Comparison of ENCODE assay signal across 14 cellular contexts in the genomic region with DNA sequence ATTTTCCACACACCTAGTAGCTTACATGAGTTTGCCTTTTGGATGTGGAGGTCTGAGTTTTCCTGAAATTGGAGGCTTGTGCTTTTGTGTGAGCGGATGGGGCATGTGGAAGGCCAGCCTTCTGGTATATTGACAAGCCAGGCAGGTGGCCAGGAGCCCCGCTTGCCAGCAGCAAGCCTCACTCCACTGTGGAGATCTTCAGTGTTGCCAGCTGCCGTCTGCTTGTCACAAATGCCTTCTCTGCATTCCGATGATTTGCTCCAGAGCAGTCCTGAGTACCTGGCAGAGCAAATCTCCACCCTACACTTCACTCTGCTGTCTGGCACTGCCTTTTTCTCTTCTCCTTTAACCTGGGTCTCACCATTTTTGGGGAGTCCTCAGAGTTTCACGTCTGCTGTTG. TPM values are rescaled to one million over a fixed set of nuclear protein-coding genes. Genes with fewer than 3 reads are reported as not detected.
A peak's percentile ranks its signal among the peaks of the same experiment; 100 is the strongest.
DNase-seq lines count a peak whose midpoint lies in the region; ATAC-seq, FAIRE-seq and TF ChIP-seq lines count a peak whose summit lies in the region.
"Had no signal": no experiment of that assay in that cellular context is flagged by ENCODE, and none has a peak within 500 bp of the region (broad histone marks: within the 10 kb centered on the region; RNA-seq: fewer than 3 reads in every experiment).

No MANE protein-coding gene starts in this region.

- H3K9ac ChIP-seq in mesenchymal stem cell (ENCODE audit: low read length), result no peak overlapping the region

- H2AK5ac ChIP-seq in mesenchymal stem cell (ENCODE audit: low read length, severe bottlenecking), result no peak overlapping the region

- no peaks in the 10 kb centered on the region for H3K79me1 ChIP-seq in mesenchymal stem cell (replicated peaks; ENCODE audit: low read length, poor library complexity, severe bottlenecking)

- TF ChIP-seq CTCF in tibial nerve (IDR thresholded peaks at IDR 0.05), result no peak

- H3K9me3 ChIP-seq in SJCRH30 (replicated peaks) (no peaks in the 10 kb centered on the region), mesenchymal stem cell (ENCODE audit: control insufficient read depth, low read length) (no peaks in the 10 kb centered on the region), tibial nerve (no peaks in the 10 kb centered on the region), small intestine (ENCODE audit: control insufficient read depth, low read depth) (no peaks in the 10 kb centered on the region)
- H3K9me3 ChIP-seq: testis had no signal

- H2BK12ac ChIP-seq in mesenchymal stem cell (ENCODE audit: low read length in 2 of 2), result no peak overlapping the region

- H4K8ac ChIP-seq in mesenchymal stem cell (ENCODE audit: low read length), result peak overlapping the region; percentile 27

- H2BK15ac ChIP-seq in mesenchymal stem cell (ENCODE audit: low read depth, poor library complexity, severe bottlenecking), result no peak overlapping the region

- H4K91ac ChIP-seq in mesenchymal stem cell (ENCODE audit: low read length), result no peak overlapping the region

- H3K14ac ChIP-seq in mesenchymal stem cell (ENCODE audit: low read length in 2 of 2), result no peak overlapping the region

- no peak overlapping the region for H3K18ac ChIP-seq in mesenchymal stem cell (ENCODE audit: low read depth in 1 of 2, low read length in 2 of 2)

- H2AFZ ChIP-seq in mesenchymal stem cell (ENCODE audit: low read depth, low read length), result no peak overlapping the region

- H3K36me3 ChIP-seq in SJCRH30 (no peaks in the 10 kb centered on the region), mesenchymal stem cell (ENCODE audit: control insufficient read depth in 1 of 2, insufficient read depth in 2 of 2, low read depth in 1 of 2, low read length in 2 of 2) (no peaks in the 10 kb centered on the region), tibial nerve (no peaks in the 10 kb centered on the region), small intestine (ENCODE audit: control insufficient read depth in 2 of 2, insufficient read depth in 2 of 2, low read length in 2 of 2) (no peaks in the 10 kb centered on the region)

- no peak for ATAC-seq in GM18517 (IDR thresholded peaks at IDR 0.05; ENCODE audit: unreplicated experiment)
- ATAC-seq: activated CD4-positive, alpha-beta T cell treated with anti-CD3 and anti-CD28 coated beads for 36 hours; foreskin keratinocyte had no signal

- no peak for TF ChIP-seq EP300 in tibial nerve (IDR thresholded peaks at IDR 0.05)

- H3K4me2 ChIP-seq in mesenchymal stem cell (ENCODE audit: low read length, poor library complexity, severe bottlenecking), result no peak overlapping the region

- H3K27me3 ChIP-seq in SJCRH30 (no peaks in the 10 kb centered on the region), mesenchymal stem cell (ENCODE audit: control insufficient read depth in 1 of 2, insufficient read depth in 1 of 2, low read length in 2 of 2) (peaks cover 0 to 4% of the 10 kb centered on the region in 2 experiments), tibial nerve (no peaks in the 10 kb centered on the region), small intestine (ENCODE audit: control insufficient read depth in 2 of 2, insufficient read depth in 2 of 2, low read length in 2 of 2) (no peaks in the 10 kb centered on the region)
- H3K27me3 ChIP-seq: foreskin keratinocyte, testis had no signal

- peaks cover 16% of the 10 kb centered on the region for H3K4me1 ChIP-seq in SJCRH30
- H3K4me1 ChIP-seq in mesenchymal stem cell (ENCODE audit: control insufficient read depth, insufficient read depth, low read depth, low read length), result no peaks in the 10 kb centered on the region
- H3K4me1 ChIP-seq in tibial nerve, result no peaks in the 10 kb centered on the region
- no peaks in the 10 kb centered on the region for H3K4me1 ChIP-seq in small intestine (ENCODE audit: control insufficient read depth in 2 of 2, insufficient read depth in 1 of 2, low read depth in 1 of 2, low read length in 1 of 2)
- H3K4me1 ChIP-seq: foreskin keratinocyte, testis had no signal

- DNase-seq in D341Med (ENCODE audit: low spot score), result peak; percentile 55
- peak; percentile 31 for DNase-seq in NCI-H1092 (lab: John Stamatoyannopoulos, UW)
- DNase-seq in SJCRH30, result peak; percentile 91
- no peak for DNase-seq in mesenchymal stem cell
- DNase-seq in tibial nerve (ENCODE audit: low spot score in 2 of 2), result no peak
- no peak for DNase-seq in HUDEP-2 (lab: John Stamatoyannopoulos, UW; ENCODE audit: unreplicated experiment in 76 of 76)
- no peak for DNase-seq in small intestine
- DNase-seq: activated CD4-positive, alpha-beta T cell treated with anti-CD3 and anti-CD28 coated beads for 36 hours; activated T-cell treated with anti-CD3 and anti-CD28 coated beads, Interleukin-2, amount 50 U/mL, for 1 hour; foreskin keratinocyte; midbrain; NCI-H345; testis had no signal

- no peak for TF ChIP-seq POLR2A in tibial nerve (IDR thresholded peaks at IDR 0.05)

- 74% methylated on average over 5 of the region's 5 CpGs for whole genome bisulfite sequencing in mesenchymal stem cell
- WGBS in tibial nerve, 2 donors, result 62 to 68% methylated on average over 5 of the region's 5 CpGs
- WGBS in small intestine, 3 donors, result 47 to 65% (median 53%) methylated on average over 5 of the region's 5 CpGs

- peak overlapping the region; percentile 49 for H3K27ac ChIP-seq in SJCRH30
- no peak overlapping the region for H3K27ac ChIP-seq in mesenchymal stem cell (ENCODE audit: low read length, poor library complexity, severe bottlenecking)
- no peak overlapping the region for H3K27ac ChIP-seq in tibial nerve
- no peak overlapping the region for H3K27ac ChIP-seq in small intestine (ENCODE audit: low read depth in 1 of 2, low read length in 1 of 2)
- H3K27ac ChIP-seq: foreskin keratinocyte, testis had no signal

- FAIRE-seq in small intestine (lab: Jason Lieb, UNC), result no peak

- H2BK120ac ChIP-seq in mesenchymal stem cell (ENCODE audit: low read depth, low read length), result no peak overlapping the region

- no peak overlapping the region for H3K23ac ChIP-seq in mesenchymal stem cell (ENCODE audit: low read length in 2 of 2)

- no peak overlapping the region for H3K4me3 ChIP-seq in SJCRH30
- H3K4me3 ChIP-seq in mesenchymal stem cell (ENCODE audit: insufficient read depth in 1 of 2, low read depth in 1 of 2, low read length in 2 of 2), result no peak overlapping the region
- H3K4me3 ChIP-seq in tibial nerve, result no peak overlapping the region
- no peak overlapping the region for H3K4me3 ChIP-seq in small intestine (ENCODE audit: low read depth in 1 of 2, low read length in 2 of 2)
- H3K4me3 ChIP-seq: testis had no signal

- H3K4ac ChIP-seq in mesenchymal stem cell (ENCODE audit: low read depth in 1 of 2, low read length in 2 of 2), result no peak overlapping the region

- H2BK5ac ChIP-seq in mesenchymal stem cell (ENCODE audit: low read depth, low read length, poor library complexity, severe bottlenecking), result no peak overlapping the region

RNA-seq across cellular contexts. Expression of a gene that starts 29.1 kb away (rescaled TPM):
- total RNA-seq in SJCRH30 (2014; rRNA removed; shearing (Covaris generic)), result 2.3 and 2.6 TPM in 2 replicates
- 42.8 TPM for polyA plus RNA-seq in mesenchymal stem cell (2013, experiment 1 of 2)
- polyA plus RNA-seq in mesenchymal stem cell (2013, experiment 2 of 2), result 43.5 TPM
- 10 to 100 TPM; 14.7 to 33.7 (median 18.8) TPM for total RNA-seq in tibial nerve
- polyA plus RNA-seq in small intestine, result 1 to 10 TPM in 1 of 3 donors, under 1 TPM in 1, not detected in 1; 0.81 to 2.2 TPM

Comparison
In these comparisons a context has a peak if more than half of its experiments do, and no peak if none do; other contexts are left out.
1. DNase-seq: peak in D341Med (single experiment), NCI-H1092 (single experiment) and SJCRH30 (2 of 2); none in mesenchymal stem cell (single experiment), tibial nerve (0 of 2), HUDEP-2 (0 of 76) and small intestine (single experiment).